Comparison of ENCODE assay signal across 18 cellular contexts in genomic region chr9:134728801-134729495, GRCh38.
DNase-seq lines count a peak whose midpoint lies in the region; ATAC-seq and TF ChIP-seq lines count a peak whose summit lies in the region.
"Had no signal": no experiment of that assay in that cellular context is flagged by ENCODE, and none has a peak within 500 bp of the region (broad histone marks: within the 10 kb centered on the region; RNA-seq: fewer than 3 reads in every experiment).

No MANE protein-coding gene starts in this region.

- H3K79me2 ChIP-seq in smooth muscle cell (ENCODE audit: low read depth) = peaks cover 93% of the 10 kb centered on the region

- H3K27me3 Mint-ChIP-seq in HFFc6 (ENCODE audit: insufficient read depth) = peaks cover 49% of the 10 kb centered on the region

- TF ChIP-seq CTCF in HFFc6 (IDR thresholded peaks at IDR 0.05) = no peak
- no peak for TF ChIP-seq CTCF in gastroesophageal sphincter (IDR thresholded peaks at IDR 0.05)
- no peak for TF ChIP-seq CTCF in smooth muscle cell (IDR thresholded peaks at IDR 0.05; ENCODE audit: borderline replicate concordance, insufficient read depth, poor library complexity, severe bottlenecking)

- no peak for TF ChIP-seq EP300 in gastroesophageal sphincter (IDR thresholded peaks at IDR 0.05)

- H3K9me3 ChIP-seq in BLaER1 (no peaks in the 10 kb centered on the region), gastroesophageal sphincter (no peaks in the 10 kb centered on the region), smooth muscle cell (replicated peaks; ENCODE audit: low read depth) (no peaks in the 10 kb centered on the region)
- H3K9me3 ChIP-seq: A549 had no signal

- no peak for TF ChIP-seq POLR2A in gastroesophageal sphincter (IDR thresholded peaks at IDR 0.05)

- WGBS in gastroesophageal sphincter (ENCODE audit: low coverage in 1 of 2), 2 donors = 76 to 77% methylated on average over 3 to 11 of the region's 28 CpGs
- WGBS in smooth muscle cell (ENCODE audit: low lambda C conversion rate) = 95% methylated on average over 28 of the region's 28 CpGs

- peaks cover 64% of the 10 kb centered on the region for H3K36me3 ChIP-seq in BLaER1
- peaks cover 0 to 43% of the 10 kb centered on the region in 2 donors for H3K36me3 ChIP-seq in gastroesophageal sphincter
- H3K36me3 ChIP-seq in smooth muscle cell (ENCODE audit: low read depth) = peaks cover 18% of the 10 kb centered on the region

- no peak overlapping the region for H3K27ac ChIP-seq in BLaER1
- peak overlapping the region in 3 of 4 donors; percentile 20 to 48 (median 46) for H3K27ac ChIP-seq in gastroesophageal sphincter
- peak overlapping the region; percentile 65 for H3K27ac ChIP-seq in smooth muscle cell (ENCODE audit: low read depth)
- H3K27ac ChIP-seq: A549 had no signal

- DNase-seq in HFFc6 (no peak), smooth muscle cell (lab: John Stamatoyannopoulos, UW; ENCODE audit: unreplicated experiment) (no peak), putamen (ENCODE audit: low spot score) (no peak), Kasumi-1 (lab: John Stamatoyannopoulos, UW) (no peak), NCI-H345 (lab: John Stamatoyannopoulos, UW) (no peak)
- DNase-seq: C1 segment of cervical spinal cord; CD8-positive, alpha-beta memory T cell; DMS53; EL; NCI-H1105 treated with DMSO at 0.1 percent for 48 hours; NCI-H1694; NCI-H510A treated with DMSO at 0.1 percent for 48 hours; NCI-H774 had no signal

- H3K36me3 Mint-ChIP-seq in HFFc6 (ENCODE audit: low read depth) = peaks cover 36% of the 10 kb centered on the region
- H3K36me3 Mint-ChIP-seq: CD8-positive, alpha-beta memory T cell had no signal

- no peak overlapping the region for H2AFZ ChIP-seq in smooth muscle cell (ENCODE audit: low read depth)
- H2AFZ ChIP-seq: GM23338 had no signal

- peaks cover 15% of the 10 kb centered on the region for H3K4me1 Mint-ChIP-seq in HFFc6 (ENCODE audit: low read depth)

- H3K4me2 ChIP-seq in BLaER1 (peak overlapping the region; percentile 63), smooth muscle cell (no peak overlapping the region)
- H3K4me2 ChIP-seq: A549, GM23338 had no signal

- H3K27ac Mint-ChIP-seq in HFFc6 = no peak overlapping the region; the same call in 1 of the 2 replicates
- H3K27ac Mint-ChIP-seq: GM23338 had no signal

- H3F3A ChIP-seq in smooth muscle cell (ENCODE audit: low read depth) = peaks cover 94% of the 10 kb centered on the region

- no peak overlapping the region for H3K4me3 ChIP-seq in BLaER1
- no peak overlapping the region for H3K4me3 ChIP-seq in gastroesophageal sphincter
- H3K4me3 ChIP-seq in smooth muscle cell = no peak overlapping the region
- H3K4me3 ChIP-seq: A549, GM23338, K562 had no signal

- H3K4me3 Mint-ChIP-seq in HFFc6 = peak overlapping the region; percentile 64; the same call in 1 of the 2 replicates
- H3K4me3 Mint-ChIP-seq: CD8-positive, alpha-beta memory T cell; GM23338 had no signal

- ATAC-seq in gastroesophageal sphincter = no peak
- ATAC-seq: A549, GM23338, K562 had no signal

- peaks cover 54% of the 10 kb centered on the region for H4K20me1 ChIP-seq in BLaER1
- H4K20me1 ChIP-seq in smooth muscle cell (ENCODE audit: low read depth) = peaks cover 99% of the 10 kb centered on the region

- H3K27me3 ChIP-seq in BLaER1 (no peaks in the 10 kb centered on the region), gastroesophageal sphincter (no peaks in the 10 kb centered on the region), smooth muscle cell (ENCODE audit: low read depth) (no peaks in the 10 kb centered on the region)

- peaks cover 55% of the 10 kb centered on the region for H3K4me1 ChIP-seq in BLaER1
- peaks cover 10 to 61% (median 45%) of the 10 kb centered on the region in 3 donors for H3K4me1 ChIP-seq in gastroesophageal sphincter
- no peaks in the 10 kb centered on the region for H3K4me1 ChIP-seq in smooth muscle cell (ENCODE audit: low read depth)

- no peaks in the 10 kb centered on the region; the same call in 1 of the 2 replicates for H3K9me3 Mint-ChIP-seq in HFFc6
- H3K9me3 Mint-ChIP-seq: CD8-positive, alpha-beta memory T cell had no signal

- no peak overlapping the region for H3K9ac ChIP-seq in BLaER1
- no peak overlapping the region for H3K9ac ChIP-seq in smooth muscle cell (ENCODE audit: low read depth)
